Comparison of ENCODE assay signal across 36 cellular contexts in genomic region chr21:36517366-36518075, GRCh38. TPM values are rescaled to one million over a fixed set of nuclear protein-coding genes. Genes with fewer than 3 reads are reported as not detected.
"Had no signal": no experiment of that assay in that cellular context is flagged by ENCODE, and none has a peak within 500 bp of the region (broad histone marks: within the 10 kb centered on the region; RNA-seq: fewer than 3 reads in every experiment).

No MANE protein-coding gene starts in this region.

- H3K27ac Mint-ChIP-seq: activated B cell treated with CpG ODN at 0.5 μM for 24 hours; activated CD8-positive, alpha-beta T cell treated with anti-CD3 and anti-CD28 coated beads for 36 hours; activated naive CD4-positive, alpha-beta T cell treated with anti-CD3 and anti-CD28 coated beads for 36 hours; activated naive CD4-positive, alpha-beta T cell treated with anti-CD3 and anti-CD28 coated beads, Interleukin-2, amount 50 U/mL, for 24 hours; activated naive CD8-positive, alpha-beta T cell treated with anti-CD3 and anti-CD28 coated beads for 36 hours; activated naive CD8-positive, alpha-beta T cell treated with anti-CD3 and anti-CD28 coated beads, Interleukin-2, amount 50 U/mL, for 24 hours; activated T-helper 17 cell treated with anti-CD3 and anti-CD28 coated beads, Interleukin-2, amount 50 U/mL, for 72 hours; effector memory CD8-positive, alpha-beta T cell; T-helper 2 cell treated with Interferon-gamma antibody and Interleukin-4, amounts not matched to agents 5 μg/mL and 100 μg/mL, for 36 hours had no signal

- H3K4me3 ChIP-seq: adrenal gland, body of pancreas, esophagus muscularis mucosa, gastrocnemius medialis, heart left ventricle, hepatocyte had no signal

- ATAC-seq: activated CD4-positive, CD25-positive, alpha-beta regulatory T cell treated with anti-CD3 and anti-CD28 coated beads, Interleukin-2, amount 50 U/mL, for 24 hours; activated CD8-positive, alpha-beta T cell treated with anti-CD3 and anti-CD28 coated beads for 36 hours; activated naive CD8-positive, alpha-beta T cell treated with anti-CD3 and anti-CD28 coated beads, Interleukin-2, amount 50 U/mL, for 24 hours; activated T-cell treated with anti-CD3 and anti-CD28 coated beads, Interleukin-2, amount 50 U/mL, for 4 hours; activated T-helper 17 cell treated with anti-CD3 and anti-CD28 coated beads, Interleukin-2, amount 50 U/mL, for 72 hours; body of pancreas; effector memory CD8-positive, alpha-beta T cell; foreskin keratinocyte; gastrocnemius medialis; heart left ventricle had no signal

- FAIRE-seq: colon had no signal

- H3K9me3 ChIP-seq: adrenal gland, body of pancreas, esophagus muscularis mucosa, gastrocnemius medialis, heart left ventricle had no signal

- H2AFZ ChIP-seq: hepatocyte had no signal

- H3K4me1 Mint-ChIP-seq: activated naive CD4-positive, alpha-beta T cell treated with anti-CD3 and anti-CD28 coated beads, Interleukin-2, amount 50 U/mL, for 24 hours; activated naive CD8-positive, alpha-beta T cell treated with anti-CD3 and anti-CD28 coated beads for 36 hours; activated T-helper 17 cell treated with anti-CD3 and anti-CD28 coated beads, Interleukin-2, amount 50 U/mL, for 72 hours had no signal

- H3K4me1 ChIP-seq: adrenal gland, body of pancreas, esophagus muscularis mucosa, foreskin keratinocyte, gastrocnemius medialis, heart left ventricle had no signal

- DNase-seq: activated B cell treated with CpG ODN at 0.5 μM for 24 hours; activated CD4-positive, alpha-beta T cell treated with anti-CD3 and anti-CD28 coated beads for 48 hours; activated CD4-positive, alpha-beta T cell treated with anti-CD3 and anti-CD28 coated beads, Interleukin-2, amount 50 U/mL, for 1 hour; activated CD4-positive, alpha-beta T cell treated with anti-CD3 and anti-CD28 coated beads, Interleukin-2, amount 50 U/mL, for 48 hours; activated CD8-positive, alpha-beta memory T cell treated with anti-CD3 and anti-CD28 coated beads for 24 hours; activated CD8-positive, alpha-beta T cell treated with anti-CD3 and anti-CD28 coated beads for 36 hours; activated effector memory CD4-positive, alpha-beta T cell treated with Interleukin-2 at 50 U/mL for 16 hours; activated gamma-delta T cell treated with Interleukin-2 at 50 U/mL for 16 hours; activated naive CD4-positive, alpha-beta T cell treated with anti-CD3 and anti-CD28 coated beads for 36 hours; activated naive CD8-positive, alpha-beta T cell treated with anti-CD3 and anti-CD28 coated beads for 36 hours; activated naive CD8-positive, alpha-beta T cell treated with anti-CD3 and anti-CD28 coated beads, Interleukin-2, amount 50 U/mL, for 24 hours; activated T-cell treated with anti-CD3 and anti-CD28 coated beads, Interleukin-2, amount 50 U/mL, for 4 hours; adrenal gland; amygdala; aorta; body of pancreas; caudate nucleus; cortex of kidney; dermis blood vessel endothelial cell; effector CD4-positive, alpha-beta T cell; effector memory CD8-positive, alpha-beta T cell; erythroblast; foreskin keratinocyte; gastrocnemius medialis; glutamatergic neuron; heart left ventricle; T1000; WERI-Rb-1 had no signal

- H3K4me2 ChIP-seq: hepatocyte had no signal

- H3K36me3 Mint-ChIP-seq: activated naive CD8-positive, alpha-beta T cell treated with anti-CD3 and anti-CD28 coated beads for 36 hours had no signal

- H3K4me3 Mint-ChIP-seq: activated B cell treated with CpG ODN at 0.5 μM for 24 hours; activated CD8-positive, alpha-beta T cell treated with anti-CD3 and anti-CD28 coated beads for 36 hours; activated naive CD4-positive, alpha-beta T cell treated with anti-CD3 and anti-CD28 coated beads for 36 hours; activated naive CD4-positive, alpha-beta T cell treated with anti-CD3 and anti-CD28 coated beads, Interleukin-2, amount 50 U/mL, for 24 hours; activated naive CD8-positive, alpha-beta T cell treated with anti-CD3 and anti-CD28 coated beads for 36 hours; activated naive CD8-positive, alpha-beta T cell treated with anti-CD3 and anti-CD28 coated beads, Interleukin-2, amount 50 U/mL, for 24 hours; activated T-cell treated with anti-CD3 and anti-CD28 coated beads, Interleukin-2, amount 50 U/mL, for 4 hours; activated T-helper 17 cell treated with anti-CD3 and anti-CD28 coated beads, Interleukin-2, amount 50 U/mL, for 72 hours; effector memory CD8-positive, alpha-beta T cell; T-helper 2 cell treated with Interferon-gamma antibody and Interleukin-4, amounts not matched to agents 5 μg/mL and 100 μg/mL, for 36 hours had no signal

- H3K79me2 ChIP-seq: hepatocyte had no signal

- H3K27ac ChIP-seq: adrenal gland, body of pancreas, esophagus muscularis mucosa, foreskin keratinocyte, gastrocnemius medialis, heart left ventricle, hepatocyte, WERI-Rb-1 had no signal

- H3K9me3 Mint-ChIP-seq: activated T-helper 17 cell treated with anti-CD3 and anti-CD28 coated beads, Interleukin-2, amount 50 U/mL, for 72 hours; effector memory CD8-positive, alpha-beta T cell; T-helper 2 cell treated with Interferon-gamma antibody and Interleukin-4, amounts not matched to agents 5 μg/mL and 100 μg/mL, for 36 hours had no signal

- H3K36me3 ChIP-seq: adrenal gland, esophagus muscularis mucosa, gastrocnemius medialis, heart left ventricle, WERI-Rb-1 had no signal

- H3K27me3 Mint-ChIP-seq: activated B cell treated with CpG ODN at 0.5 μM for 24 hours had no signal

- H3K27me3 ChIP-seq: adrenal gland, body of pancreas, foreskin keratinocyte, gastrocnemius medialis had no signal

RNA-seq across cellular contexts. Expression of gene CLDN14, which starts 37.6 kb away (rescaled TPM):
- total RNA-seq: activated CD8-positive, alpha-beta T cell treated with anti-CD3 and anti-CD28 coated beads for 36 hours; activated naive CD4-positive, alpha-beta T cell treated with anti-CD3 and anti-CD28 coated beads for 36 hours; activated naive CD8-positive, alpha-beta T cell treated with anti-CD3 and anti-CD28 coated beads for 36 hours; activated T-cell treated with anti-CD3 and anti-CD28 coated beads, Interleukin-2, amount 50 U/mL, for 4 hours; adrenal gland; chondrocyte; esophagus muscularis mucosa; foreskin keratinocyte; heart left ventricle had no signal
- polyA plus RNA-seq: adrenal gland, heart left ventricle had no signal
